Comparison of ENCODE assay signal across 8 cellular contexts in the genomic region with DNA sequence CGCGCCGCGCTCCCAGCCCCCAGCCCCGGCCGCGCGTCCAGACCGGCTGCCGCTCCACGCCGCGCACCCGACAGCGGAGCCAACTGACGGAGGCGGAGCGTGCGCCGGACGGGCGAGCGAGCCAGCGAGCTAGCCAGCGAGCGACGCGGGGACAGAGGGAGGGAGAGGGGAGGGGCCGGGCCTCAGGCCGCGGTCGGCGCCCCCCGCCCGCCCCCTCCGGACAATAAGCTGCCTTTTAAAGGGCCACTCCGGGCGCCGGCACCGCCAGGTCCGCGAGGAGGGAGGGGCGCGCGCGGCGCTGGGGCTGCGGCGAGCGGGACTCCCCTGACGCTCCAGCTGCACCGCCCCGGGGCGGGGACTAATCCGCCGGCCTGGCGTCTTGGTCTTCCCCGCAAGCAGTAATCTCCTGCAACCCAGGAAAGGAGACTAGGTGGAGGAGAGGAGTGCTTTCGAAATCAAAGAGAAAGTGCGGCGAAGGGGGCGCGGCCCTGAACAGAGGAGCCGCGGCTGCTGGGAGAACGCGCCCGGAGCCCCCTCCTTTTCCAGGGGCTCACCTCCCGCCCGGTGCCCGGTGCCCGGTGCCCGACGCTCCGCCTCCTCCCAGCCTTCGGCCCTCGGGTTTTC. TPM values are rescaled to one million over a fixed set of nuclear protein-coding genes. Genes with fewer than 3 reads are reported as not detected.
DNase-seq lines count a peak whose midpoint lies in the region; ATAC-seq and TF ChIP-seq lines count a peak whose summit lies in the region.

A gene with protein sequence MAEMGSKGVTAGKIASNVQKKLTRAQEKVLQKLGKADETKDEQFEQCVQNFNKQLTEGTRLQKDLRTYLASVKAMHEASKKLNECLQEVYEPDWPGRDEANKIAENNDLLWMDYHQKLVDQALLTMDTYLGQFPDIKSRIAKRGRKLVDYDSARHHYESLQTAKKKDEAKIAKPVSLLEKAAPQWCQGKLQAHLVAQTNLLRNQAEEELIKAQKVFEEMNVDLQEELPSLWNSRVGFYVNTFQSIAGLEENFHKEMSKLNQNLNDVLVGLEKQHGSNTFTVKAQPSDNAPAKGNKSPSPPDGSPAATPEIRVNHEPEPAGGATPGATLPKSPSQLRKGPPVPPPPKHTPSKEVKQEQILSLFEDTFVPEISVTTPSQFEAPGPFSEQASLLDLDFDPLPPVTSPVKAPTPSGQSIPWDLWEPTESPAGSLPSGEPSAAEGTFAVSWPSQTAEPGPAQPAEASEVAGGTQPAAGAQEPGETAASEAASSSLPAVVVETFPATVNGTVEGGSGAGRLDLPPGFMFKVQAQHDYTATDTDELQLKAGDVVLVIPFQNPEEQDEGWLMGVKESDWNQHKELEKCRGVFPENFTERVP (minus strand): TSS at position 157 of the 624 bp plus-strand sequence. CDS start 211 bp downstream, outside the sequence.

- no peak within 1 kb of the TSS for H2AFZ ChIP-seq in OCI-LY7 (ENCODE audit: low read length)

- H3K4me1 ChIP-seq in breast epithelium = no peaks in the 10 kb centered on the region
- peaks cover 7% of the 10 kb centered on the region; the same call in 1 of the 2 replicates for H3K4me1 ChIP-seq in iPS-20b (ENCODE audit: insufficient read depth, low read length)
- H3K4me1 ChIP-seq in skeletal muscle satellite cell (ENCODE audit: control insufficient read depth, insufficient read depth, low read length) = peaks cover 47% of the 10 kb centered on the region
- H3K4me1 ChIP-seq in OCI-LY7 (ENCODE audit: insufficient read depth, low read length, poor library complexity, severe bottlenecking) = no peaks in the 10 kb centered on the region

- DNase-seq in NCI-H146 (lab: John Stamatoyannopoulos, UW) (peak; percentile 76), breast epithelium (ENCODE audit: low spot score in 2 of 2) (peak; percentile 70), OCI-LY7 (ENCODE audit: low spot score) (no peak)

- H3K79me2 ChIP-seq in OCI-LY7 (ENCODE audit: insufficient read depth, low read depth, low read length) = no peaks in the 10 kb centered on the region

- TF ChIP-seq CTCF in VCaP (conservative IDR thresholded peaks at IDR 0.05) = no peak
- TF ChIP-seq CTCF in breast epithelium (IDR thresholded peaks at IDR 0.05) = no peak
- TF ChIP-seq CTCF in OCI-LY7 (conservative IDR thresholded peaks at IDR 0.05; ENCODE audit: low read length) = no peak

- H3K9me3 ChIP-seq in breast epithelium (no peaks in the 10 kb centered on the region), iPS-20b (ENCODE audit: insufficient read depth, low read depth, low read length) (no peaks in the 10 kb centered on the region), skeletal muscle satellite cell (replicated peaks; ENCODE audit: low read length) (no peaks in the 10 kb centered on the region), OCI-LY7 (ENCODE audit: low read length) (no peaks in the 10 kb centered on the region)

- no peak for TF ChIP-seq POLR2A in breast epithelium (IDR thresholded peaks at IDR 0.05)

- H3K27ac ChIP-seq in VCaP (peak within 1 kb of the TSS; percentile 92), breast epithelium (peak within 1 kb of the TSS; percentile 64 to 87), iPS-20b (ENCODE audit: low read length) (no peak within 1 kb of the TSS), OCI-LY7 (ENCODE audit: low read depth, low read length, poor library complexity, severe bottlenecking) (no peak within 1 kb of the TSS)

- H3K36me3 ChIP-seq in breast epithelium (no peaks in the 10 kb centered on the region), iPS-20b (ENCODE audit: insufficient read depth, low read depth, low read length) (no peaks in the 10 kb centered on the region), skeletal muscle satellite cell (ENCODE audit: insufficient read depth, low read length) (peaks cover 11% of the 10 kb centered on the region), OCI-LY7 (ENCODE audit: insufficient read depth, low read length) (no peaks in the 10 kb centered on the region)

- H4K20me1 ChIP-seq in OCI-LY7 (ENCODE audit: insufficient read depth, low read length) = no peaks in the 10 kb centered on the region

- no peaks in the 10 kb centered on the region for H3K9me2 ChIP-seq in OCI-LY7 (ENCODE audit: insufficient read depth, low read length)

- BruUV-seq in OCI-LY7 (replicated peaks; lab: Mats Ljungman, UMichigan) = no TSS peak

- intact Hi-C loops in breast epithelium (cut with DNase I; ENCODE audit: low total_unique reads) (no loop called here), OCI-LY7 (cut with micrococcal nuclease; ENCODE audit: unreplicated experiment) (no loop called here)

- peak within 1 kb of the TSS; percentile 61; the same call in 1 of the 2 replicates for H3K9ac ChIP-seq in iPS-20b (ENCODE audit: low read depth, low read length)
- peak within 1 kb of the TSS; percentile 98 for H3K9ac ChIP-seq in skeletal muscle satellite cell (ENCODE audit: low read depth, low read length)

- ATAC-seq in GM18499 (IDR thresholded peaks at IDR 0.05; ENCODE audit: insufficient read depth, unreplicated experiment) = peak; percentile 58
- peak; percentile 87 for ATAC-seq in HG02763 (IDR thresholded peaks at IDR 0.05; ENCODE audit: unreplicated experiment)

- H3K4me2 ChIP-seq in skeletal muscle satellite cell (ENCODE audit: low read length) (peak within 1 kb of the TSS; percentile 87), OCI-LY7 (ENCODE audit: low read length) (no peak within 1 kb of the TSS)

- POLR2A ChIA-PET in OCI-LY7 (lab: Charles Lee) = no interaction called here

- CTCF ChIA-PET in OCI-LY7 (lab: Charles Lee; ENCODE audit: unreplicated experiment) = no interaction called here

- H3K27me3 ChIP-seq in breast epithelium (peaks cover 0 to 2% of the 10 kb centered on the region in 2 donors), iPS-20b (ENCODE audit: insufficient read depth, low read length) (peaks cover 26% of the 10 kb centered on the region), skeletal muscle satellite cell (ENCODE audit: control insufficient read depth, insufficient read depth, low read length) (no peaks in the 10 kb centered on the region)

- H3K4me3 ChIP-seq in breast epithelium = peak within 1 kb of the TSS; percentile 67 to 93 (median 81)
- peak within 1 kb of the TSS; percentile 77 for H3K4me3 ChIP-seq in iPS-20b (ENCODE audit: low read length)
- H3K4me3 ChIP-seq in skeletal muscle satellite cell (ENCODE audit: low read length) = peak within 1 kb of the TSS; percentile 92
- H3K4me3 ChIP-seq in OCI-LY7 (ENCODE audit: low read depth, low read length, poor library complexity, severe bottlenecking) = no peak within 1 kb of the TSS

RNA-seq across cellular contexts. Expression of the gene that starts here (rescaled TPM):
- total RNA-seq in breast epithelium (10 to 100 TPM; 30.1 to 74.4 (median 59.3) TPM), OCI-LY7 (2022) (9.8 and 14.1 TPM in 2 replicates)
- 103 and 112 TPM in 2 replicates for total RNA-seq in skeletal muscle satellite cell (2012; rRNA removed)
- total RNA-seq in OCI-LY7 (2014; rRNA removed; shearing (Covaris generic)) = 1.5 and 3.0 TPM in 2 replicates

Comparison
In these comparisons a context has a peak if more than half of its experiments do, and no peak if none do; other contexts are left out.
1. H3K27ac ChIP-seq: peak in VCaP (single experiment) and breast epithelium (2 of 2); none in iPS-20b (single experiment) and OCI-LY7 (single experiment).